8 cellular contexts compared by ENCODE assay signal in the genomic region with DNA sequence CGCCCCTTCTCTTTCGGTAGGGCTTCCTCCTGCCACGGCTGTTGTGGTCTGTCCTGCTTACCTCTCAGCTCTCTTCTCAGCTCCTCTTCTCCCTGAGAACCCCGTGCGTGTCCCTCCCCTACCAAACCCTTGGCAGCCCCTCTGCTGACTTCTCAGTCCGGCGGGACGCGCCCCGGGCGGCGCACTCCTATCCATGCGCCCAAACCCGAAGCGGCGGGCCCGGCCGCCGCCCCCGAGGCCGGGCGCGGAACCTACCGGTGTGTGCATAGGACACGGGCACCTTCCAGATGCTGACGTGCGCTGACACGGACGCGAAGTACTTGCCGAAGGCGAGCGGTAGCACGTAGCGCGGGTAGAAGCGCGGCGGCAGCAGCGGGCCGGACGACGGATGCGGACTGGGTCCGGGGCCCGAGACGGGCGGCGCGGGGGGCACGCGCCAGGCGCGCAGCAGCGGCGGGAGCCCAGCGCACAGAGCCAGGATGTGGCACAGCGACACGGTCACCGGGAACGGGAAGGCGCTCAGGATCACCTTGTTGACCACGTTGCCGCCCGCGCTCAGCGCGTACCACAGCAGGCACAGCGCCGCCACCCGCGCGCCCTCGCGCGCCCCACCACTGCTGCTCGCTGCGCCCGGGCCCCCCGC. TPM values are rescaled to one million over a fixed set of nuclear protein-coding genes. Genes with fewer than 3 reads are reported as not detected.
A peak's percentile ranks its signal among the peaks of the same experiment; 100 is the strongest.
DNase-seq lines count a peak whose midpoint lies in the region; ATAC-seq and TF ChIP-seq lines count a peak whose summit lies in the region.

No MANE protein-coding gene starts in this region.

- H3K4me1 ChIP-seq in BE2C = no peaks in the 10 kb centered on the region
- peaks cover 17% of the 10 kb centered on the region for H3K4me1 ChIP-seq in parathyroid adenoma

- ATAC-seq in GM18909 (IDR thresholded peaks at IDR 0.05; ENCODE audit: poor library complexity, unreplicated experiment) (peak; percentile 29), HG03354 (IDR thresholded peaks at IDR 0.05; ENCODE audit: poor library complexity, severe bottlenecking, unreplicated experiment) (peak; percentile 37), activated B cell treated with CpG ODN at 0.5 μM for 24 hours (ENCODE audit: low read depth) (peak; percentile 28)

- H3K4me3 ChIP-seq in BE2C (ENCODE audit: low read depth, low read length) = peak overlapping the region; percentile 93
- peak overlapping the region; percentile 66 for H3K4me3 ChIP-seq in fibroblast of pulmonary artery (replicated peaks; ENCODE audit: low read depth, low read length)
- H3K4me3 ChIP-seq in parathyroid adenoma (ENCODE audit: low read depth, low read length) = peak overlapping the region; percentile 61

- no peaks in the 10 kb centered on the region for H3K27me3 Mint-ChIP-seq in activated B cell treated with CpG ODN at 0.5 μM for 24 hours

- POLR2A ChIA-PET in activated B cell treated with CpG ODN at 0.5 μM for 24 hours (lab: Charles Lee) = interaction anchor here (0.9 to 7.3 kb wide), 6 partner anchors 14 to 89 kb away, joined by 3 to 190 read pairs (median 10); partner anchors contain the start of genes MED26, SMIM7 and TMEM38A

- H3K9me3 ChIP-seq in BE2C (no peaks in the 10 kb centered on the region), parathyroid adenoma (ENCODE audit: control insufficient read depth, low read length) (no peaks in the 10 kb centered on the region)

- peak overlapping the region; percentile 80 for H3K4me3 Mint-ChIP-seq in activated B cell treated with CpG ODN at 0.5 μM for 24 hours

- H3K36me3 ChIP-seq in BE2C (peaks cover 34% of the 10 kb centered on the region), parathyroid adenoma (ENCODE audit: control insufficient read depth, insufficient read depth, low read length) (no peaks in the 10 kb centered on the region)

- peak; percentile 30 for DNase-seq in BE2C
- DNase-seq in activated B cell treated with CpG ODN at 0.5 μM for 24 hours = no peak
- peak; percentile 16 for DNase-seq in fibroblast of pulmonary artery (ENCODE audit: low read depth)
- no peak for DNase-seq in medulla oblongata (ENCODE audit: extremely low spot score)
- no peak for DNase-seq in NCI-H187 (lab: John Stamatoyannopoulos, UW)

- CTCF ChIA-PET in activated B cell treated with CpG ODN at 0.5 μM for 24 hours (lab: Charles Lee) = interaction anchor here (1.2 kb wide), 1 partner anchor 16 kb away, joined by 5 read pairs; no protein-coding TSS in a partner anchor

- peaks cover 51% of the 10 kb centered on the region for H3K4me1 Mint-ChIP-seq in activated B cell treated with CpG ODN at 0.5 μM for 24 hours

- H3K27ac Mint-ChIP-seq in activated B cell treated with CpG ODN at 0.5 μM for 24 hours = peak overlapping the region; percentile 53

- intact Hi-C loops in activated B cell treated with CpG ODN at 0.5 μM for 24 hours (cut with micrococcal nuclease) = loop anchor here (1.0 kb wide), 4 partner anchors 12 to 88 kb away; partner anchors contain the start of genes CHERP, MED26 and SMIM7

- H3K9ac ChIP-seq in parathyroid adenoma = peak overlapping the region; percentile 57

- peak overlapping the region; percentile 80 for H3K4me2 ChIP-seq in parathyroid adenoma (ENCODE audit: low read length)

- no peaks in the 10 kb centered on the region for H3K9me3 Mint-ChIP-seq in activated B cell treated with CpG ODN at 0.5 μM for 24 hours

- peaks cover 48% of the 10 kb centered on the region for H3K79me2 ChIP-seq in parathyroid adenoma

- peaks cover 61% of the 10 kb centered on the region for H3K36me3 Mint-ChIP-seq in activated B cell treated with CpG ODN at 0.5 μM for 24 hours (ENCODE audit: low read depth)

- TF ChIP-seq CTCF in BE2C (IDR thresholded peaks at IDR 0.05; ENCODE audit: low read depth, low read length) (no peak), activated B cell treated with CpG ODN at 0.5 μM for 24 hours (IDR thresholded peaks at IDR 0.05) (no peak), fibroblast of pulmonary artery (IDR thresholded peaks at IDR 0.05; ENCODE audit: low read length, missing control alignments) (no peak), parathyroid adenoma (IDR thresholded peaks at IDR 0.05) (no peak)

- H3K27me3 ChIP-seq in BE2C (no peaks in the 10 kb centered on the region), parathyroid adenoma (ENCODE audit: control insufficient read depth, insufficient read depth, low read length) (no peaks in the 10 kb centered on the region)

- H2AFZ ChIP-seq in parathyroid adenoma = peak overlapping the region; percentile 93

- H3K27ac ChIP-seq in parathyroid adenoma = peak overlapping the region; percentile 32

RNA-seq across cellular contexts. Expression of gene SLC35E1, which starts 0.4 kb away (rescaled TPM):
- 103 TPM for polyA plus RNA-seq in BE2C (2012; ENCODE audit: insufficient read depth, insufficient read length, low read depth)
- total RNA-seq in activated B cell treated with CpG ODN at 0.5 μM for 24 hours = 41.6 and 51.7 TPM in 2 replicates

RNA-seq across cellular contexts. Expression of gene CHERP, which starts 29.6 kb away (rescaled TPM):
- polyA plus RNA-seq in BE2C (2012; ENCODE audit: insufficient read depth, insufficient read length, low read depth) = 178 TPM
- 70.9 and 89.3 TPM in 2 replicates for total RNA-seq in activated B cell treated with CpG ODN at 0.5 μM for 24 hours

RNA-seq across cellular contexts. Expression of gene MED26, which starts 56.2 kb away (rescaled TPM):
- 41.8 TPM for polyA plus RNA-seq in BE2C (2012; ENCODE audit: insufficient read depth, insufficient read length, low read depth)
- total RNA-seq in activated B cell treated with CpG ODN at 0.5 μM for 24 hours = 32.0 and 36.1 TPM in 2 replicates

Comparison
In these comparisons a context has a peak if more than half of its experiments do, and no peak if none do; other contexts are left out.
1. DNase-seq: peak in BE2C (single experiment) and fibroblast of pulmonary artery (single experiment); none in activated B cell treated with CpG ODN at 0.5 μM for 24 hours (single experiment), medulla oblongata (single experiment) and NCI-H187 (0 of 2).
2. Peak in every context shown above with its lines, with median percentiles within 50 percentile points of each other: H3K4me3 ChIP-seq and ATAC-seq.